ENCODE assay signal across 10 cellular contexts in genomic region chr11:47154738-47155570, GRCh38. TPM values are rescaled to one million over a fixed set of nuclear protein-coding genes. Genes with fewer than 3 reads are reported as not detected.
DNase-seq lines count a peak whose midpoint lies in the region; ATAC-seq, FAIRE-seq and TF ChIP-seq lines count a peak whose summit lies in the region.
"Had no signal": no experiment of that assay in that cellular context is flagged by ENCODE, and none has a peak within 500 bp of the region (broad histone marks: within the 10 kb centered on the region; RNA-seq: fewer than 3 reads in every experiment).

No MANE protein-coding gene starts in this region.

- ATAC-seq in K562: no peak
- ATAC-seq in HG03135 (IDR thresholded peaks at IDR 0.05; ENCODE audit: unreplicated experiment): no peak

- H3K4me3 ChIP-seq in OCI-LY1 (ENCODE audit: low read depth, low read length, poor library complexity, severe bottlenecking): peak overlapping the region; percentile 22
- H3K4me3 ChIP-seq in K562: no peak overlapping the region

- CTCF ChIA-PET in K562 (lab: Yijun Ruan, JAX; ENCODE audit: low intra/inter-chr PET ratio): interaction anchor here (0.6 to 3.5 kb wide), 2 partner anchors 53 to 265 kb away, joined by 3 to 35 read pairs; no protein-coding TSS in a partner anchor

- no peak; the same call in 1 of the 2 replicates for TF ChIP-seq CTCF in OCI-LY1 (IDR thresholded peaks at IDR 0.05; ENCODE audit: low read length)
- TF ChIP-seq CTCF in K562 (IDR thresholded peaks at IDR 0.05 in 2 of 3, conservative IDR thresholded peaks at IDR 0.05 in 1 of 3; ENCODE audit: insufficient read depth in 2 of 3, low read depth in 1 of 3, low read length in 3 of 3): no peak

- no peak for TF ChIP-seq EP300 in K562 (IDR thresholded peaks at IDR 0.05; ENCODE audit: low read length)

- H3K27ac ChIP-seq in OCI-LY1 (ENCODE audit: low read depth, low read length, poor library complexity, severe bottlenecking) (peak overlapping the region; percentile 59), K562 (ENCODE audit: extremely low read depth, low read depth, low read length) (no peak overlapping the region)

- DNase-seq in GM12891 (ENCODE audit: insufficient read length, low spot score) (no peak), K562 (ENCODE audit: extremely low read depth in 1 of 4, low spot score in 3 of 4) (no peak), NCI-H1048 (lab: John Stamatoyannopoulos, UW) (no peak), NCI-H226 (no peak)
- DNase-seq in stimulated activated CD8-positive, alpha-beta memory T cell treated with anti-CD3 and anti-CD28 coated beads, Interleukin-4, amount 100 ng/mL, for 48 hours: peak; percentile 42
- DNase-seq: H9; NCI-H2029; stimulated activated CD4-positive, alpha-beta T cell treated with anti-CD3 and anti-CD28 coated beads, Interleukin-4, amount 100 ng/mL, for 4 hours had no signal

- BruUV-seq in K562 (replicated peaks; lab: Mats Ljungman, UMichigan): no TSS peak

- peaks cover 57% of the 10 kb centered on the region for H3K4me1 ChIP-seq in OCI-LY1 (ENCODE audit: insufficient read depth, low read length, severe bottlenecking)
- peaks cover 0 to 5% of the 10 kb centered on the region in 2 experiments; a peak in 1 of 5 replicates for H3K4me1 ChIP-seq in K562 (replicated peaks in 1 of 2; ENCODE audit: control insufficient read depth in 2 of 2, insufficient read depth in 2 of 2, low read length in 2 of 2)

- H3K9me2 ChIP-seq in OCI-LY1 (ENCODE audit: low read depth, low read length): no peaks in the 10 kb centered on the region

- H3F3A ChIP-seq in OCI-LY1 (ENCODE audit: insufficient read depth, low read length): no peaks in the 10 kb centered on the region

- no peaks in the 10 kb centered on the region for H3K9me3 ChIP-seq in OCI-LY1 (ENCODE audit: low read length)
- no peaks in the 10 kb centered on the region for H3K9me3 ChIP-seq in K562 (replicated peaks; ENCODE audit: control insufficient read depth, insufficient read depth, low read depth, low read length)

- H3K79me2 ChIP-seq in OCI-LY1 (ENCODE audit: insufficient read depth, low read length): no peaks in the 10 kb centered on the region
- no peaks in the 10 kb centered on the region for H3K79me2 ChIP-seq in K562 (ENCODE audit: control insufficient read depth, insufficient read depth, low read length)

- TF ChIP-seq POLR2A in GM12891 (IDR thresholded peaks at IDR 0.05; ENCODE audit: low read depth, low read length) (no peak), K562 (conservative IDR thresholded peaks at IDR 0.05) (no peak)

- 24% methylated on average over 15 of the region's 16 CpGs for WGBS in K562 (ENCODE audit: insufficient coverage, low coverage, missing lambda C conversion rate)

- H3K27me3 ChIP-seq in OCI-LY1 (ENCODE audit: insufficient read depth, low read length) (no peaks in the 10 kb centered on the region), K562 (ENCODE audit: control insufficient read depth in 2 of 2, insufficient read depth in 2 of 2, low read length in 2 of 2) (no peaks in the 10 kb centered on the region)

- H4K20me1 ChIP-seq in OCI-LY1 (ENCODE audit: insufficient read depth, low read length) (no peaks in the 10 kb centered on the region), K562 (replicated peaks; ENCODE audit: control insufficient read depth, insufficient read depth, low read length) (peaks cover 14% of the 10 kb centered on the region; the same call in 1 of the 2 replicates)

- H3K9ac ChIP-seq in OCI-LY1 (ENCODE audit: low read length) (peak overlapping the region; percentile 25; the same call in 1 of the 2 replicates), K562 (ENCODE audit: insufficient read depth in 1 of 2, low read depth in 2 of 2, low read length in 2 of 2) (peak overlapping the region in 1 of 2 experiments; percentile 77; a peak in 2 of 4 replicates)

- H2AFZ ChIP-seq in OCI-LY1 (ENCODE audit: low read length): no peak overlapping the region
- no peak overlapping the region for H2AFZ ChIP-seq in K562 (ENCODE audit: low read depth, low read length)

- TF ChIP-seq RAD21 in K562 (CRISPR knock-in tag; conservative IDR thresholded peaks at IDR 0.05 in 1 of 2, IDR thresholded peaks at IDR 0.05 in 1 of 2): no peak

- H3K4me2 ChIP-seq in OCI-LY1 (ENCODE audit: low read length) (peak overlapping the region; percentile 48), K562 (ENCODE audit: insufficient read depth, low read length) (no peak overlapping the region)

- intact Hi-C loops in K562 (cut with micrococcal nuclease): loop anchor here (5.0 kb wide), 1 partner anchor 53 kb away; no protein-coding TSS in a partner anchor

- no peaks in the 10 kb centered on the region for H3K9me1 ChIP-seq in K562 (ENCODE audit: control insufficient read depth, insufficient read depth, low read length)

- H3K36me3 ChIP-seq in OCI-LY1 (ENCODE audit: insufficient read depth, low read length) (peaks cover 7% of the 10 kb centered on the region; the same call in 1 of the 2 replicates), K562 (ENCODE audit: control insufficient read depth, insufficient read depth, low read length) (no peaks in the 10 kb centered on the region)

- in situ Hi-C loops in K562 (cut with MboI): no loop called here

- peak; percentile 65 for FAIRE-seq in GM12891 (lab: Jason Lieb, UNC)
- no peak for FAIRE-seq in K562 (lab: Jason Lieb, UNC)

- POLR2A ChIA-PET in K562 (lab: Yijun Ruan, JAX): interaction anchor here (0.5 to 1.5 kb wide), 11 partner anchors 9 to 555 kb away, joined by 3 to 7 read pairs (median 3); no protein-coding TSS in a partner anchor

TF ChIP-seq in GM12891, 5 proteins besides CTCF, POLR2A, EP300 and RAD21 (continues in another document):
- TF ChIP-seq POU2F2 (IDR thresholded peaks at IDR 0.05; ENCODE audit: low read depth, low read length): no peak

TF ChIP-seq in K562, 482 proteins besides CTCF, POLR2A, EP300 and RAD21 (continues in another document):
- no peak for TF ChIP-seq ILK (tag; IDR thresholded peaks at IDR 0.05; ENCODE audit: borderline replicate concordance, low read depth)

RNA-seq across cellular contexts. Expression of gene ARFGAP2, which starts 21.7 kb away (rescaled TPM):
- 48.9 TPM for polyA plus RNA-seq in GM12891 (2012; ENCODE audit: low read depth, missing spikeins)
- 359 and 833 TPM in 2 replicates for total RNA-seq in K562 (2011; cell fraction: chromatin; rRNA removed; ENCODE audit: low replicate concordance)
- 445 and 463 TPM in 2 replicates for total RNA-seq in K562 (2011; cell fraction: nucleolus; rRNA removed)
- 399 and 402 TPM in 2 replicates for total RNA-seq in K562 (2011; cell fraction: nucleoplasm; rRNA removed)
- total RNA-seq in K562 (2014; rRNA removed) (97.6 and 107 TPM in 2 replicates), K562 (2014; rRNA removed; fragmentation: Illumina TruSeq; extraction: Trizol) (65.0 and 78.6 TPM in 2 replicates), K562 (2015; rRNA removed; fragmentation: Illumina TruSeq; extraction: Trizol) (78.4 and 83.2 TPM in 2 replicates), K562 (2021) (93.4 and 102 TPM in 2 replicates)
- polyA plus RNA-seq in K562 (2011; rRNA removed) (96.3 and 120 TPM in 2 replicates), K562 (2014; fragmentation: Illumina TruSeq; extraction: Trizol) (122 and 140 TPM in 2 replicates), K562 (2014; fragmentation: Nextera tagmentation; extraction: Ambion mirVana) (10 to 100 TPM; 29.1 to 42.1 TPM), K562 (2014; rRNA removed) (90.1 and 90.8 TPM in 2 replicates)
- 199 and 200 TPM in 2 replicates for polyA plus RNA-seq in K562 (2011; cell fraction: cytosol; rRNA removed)
- polyA plus RNA-seq in K562 (2011; cell fraction: nucleus; rRNA removed): 212 and 227 TPM in 2 replicates
- 69.1 and 93.2 TPM in 2 replicates for polyA plus RNA-seq in K562 (2012)
- polyA minus RNA-seq in K562 (2011; rRNA and poly(A)+ RNA removed): 112 and 121 TPM in 2 replicates
- polyA minus RNA-seq in K562 (2011; cell fraction: cytosol; rRNA and poly(A)+ RNA removed): 55.3 and 58.2 TPM in 2 replicates
- 104 and 166 TPM in 2 replicates for polyA minus RNA-seq in K562 (2011; cell fraction: nucleus; rRNA and poly(A)+ RNA removed)

RNA-seq across cellular contexts. Expression of gene PACSIN3, which starts 31.3 kb away (rescaled TPM):
- polyA plus RNA-seq in GM12891 (2012; ENCODE audit: low read depth, missing spikeins): 0.87 TPM
- 3.9 and 14.6 TPM in 2 replicates for total RNA-seq in K562 (2011; cell fraction: chromatin; rRNA removed; ENCODE audit: low replicate concordance)
- total RNA-seq in K562 (2011; cell fraction: nucleolus; rRNA removed): 11.6 and 12.7 TPM in 2 replicates
- 6.0 and 7.3 TPM in 2 replicates for total RNA-seq in K562 (2011; cell fraction: nucleoplasm; rRNA removed)
- total RNA-seq in K562 (2014; rRNA removed) (15.5 and 18.8 TPM in 2 replicates), K562 (2014; rRNA removed; fragmentation: Illumina TruSeq; extraction: Trizol) (1.5 and 3.5 TPM in 2 replicates), K562 (2015; rRNA removed; fragmentation: Illumina TruSeq; extraction: Trizol) (8.8 and 9.6 TPM in 2 replicates), K562 (2021) (13.8 and 18.1 TPM in 2 replicates)
- polyA plus RNA-seq in K562 (2011; rRNA removed) (6.8 and 7.1 TPM in 2 replicates), K562 (2014; fragmentation: Illumina TruSeq; extraction: Trizol) (7.1 and 9.8 TPM in 2 replicates), K562 (2014; fragmentation: Nextera tagmentation; extraction: Ambion mirVana) (under 1 TPM; 0.13 to 0.17 TPM), K562 (2014; rRNA removed) (14.5 and 15.0 TPM in 2 replicates)
- polyA plus RNA-seq in K562 (2011; cell fraction: cytosol; rRNA removed): 6.5 and 12.3 TPM in 2 replicates
- 6.2 and 9.6 TPM in 2 replicates for polyA plus RNA-seq in K562 (2011; cell fraction: nucleus; rRNA removed)
- polyA plus RNA-seq in K562 (2012): 7.3 and 10.4 TPM in 2 replicates
- polyA minus RNA-seq in K562 (2011; rRNA and poly(A)+ RNA removed): 1.9 and 3.0 TPM in 2 replicates
- polyA minus RNA-seq in K562 (2011; cell fraction: cytosol; rRNA and poly(A)+ RNA removed): 8.0 and 17.4 TPM in 2 replicates
- 4.7 and 5.0 TPM in 2 replicates for polyA minus RNA-seq in K562 (2011; cell fraction: nucleus; rRNA and poly(A)+ RNA removed)

RNA-seq across cellular contexts. Expression of gene DDB2, which starts 59.8 kb away (rescaled TPM):
- 133 TPM for polyA plus RNA-seq in GM12891 (2012; ENCODE audit: low read depth, missing spikeins)
- 56.3 and 66.6 TPM in 2 replicates for total RNA-seq in K562 (2011; cell fraction: chromatin; rRNA removed; ENCODE audit: low replicate concordance)
- 38.7 TPM in 2 replicates for total RNA-seq in K562 (2011; cell fraction: nucleolus; rRNA removed)
- total RNA-seq in K562 (2011; cell fraction: nucleoplasm; rRNA removed): 45.0 and 46.9 TPM in 2 replicates
- total RNA-seq in K562 (2014; rRNA removed) (12.7 and 13.3 TPM in 2 replicates), K562 (2014; rRNA removed; fragmentation: Illumina TruSeq; extraction: Trizol) (8.7 and 9.0 TPM in 2 replicates), K562 (2015; rRNA removed; fragmentation: Illumina TruSeq; extraction: Trizol) (10.1 and 10.9 TPM in 2 replicates), K562 (2021) (9.0 and 10.5 TPM in 2 replicates)
- polyA plus RNA-seq in K562 (2011; rRNA removed) (17.1 and 17.5 TPM in 2 replicates), K562 (2014; fragmentation: Illumina TruSeq; extraction: Trizol) (10.1 and 10.4 TPM in 2 replicates), K562 (2014; fragmentation: Nextera tagmentation; extraction: Ambion mirVana) (10 to 100 TPM in 1 of 2 experiments, 1 to 10 TPM in 1; 9.0 to 10.3 TPM), K562 (2014; rRNA removed) (12.0 and 18.6 TPM in 2 replicates)
- 12.9 and 16.0 TPM in 2 replicates for polyA plus RNA-seq in K562 (2011; cell fraction: cytosol; rRNA removed)
- polyA plus RNA-seq in K562 (2011; cell fraction: nucleus; rRNA removed): 54.5 and 57.5 TPM in 2 replicates
- polyA plus RNA-seq in K562 (2012): 11.5 and 20.9 TPM in 2 replicates
- polyA minus RNA-seq in K562 (2011; rRNA and poly(A)+ RNA removed): 12.9 and 16.8 TPM in 2 replicates
- 5.5 and 8.0 TPM in 2 replicates for polyA minus RNA-seq in K562 (2011; cell fraction: cytosol; rRNA and poly(A)+ RNA removed)
- 17.4 and 23.8 TPM in 2 replicates for polyA minus RNA-seq in K562 (2011; cell fraction: nucleus; rRNA and poly(A)+ RNA removed)
